In the genomic region with DNA sequence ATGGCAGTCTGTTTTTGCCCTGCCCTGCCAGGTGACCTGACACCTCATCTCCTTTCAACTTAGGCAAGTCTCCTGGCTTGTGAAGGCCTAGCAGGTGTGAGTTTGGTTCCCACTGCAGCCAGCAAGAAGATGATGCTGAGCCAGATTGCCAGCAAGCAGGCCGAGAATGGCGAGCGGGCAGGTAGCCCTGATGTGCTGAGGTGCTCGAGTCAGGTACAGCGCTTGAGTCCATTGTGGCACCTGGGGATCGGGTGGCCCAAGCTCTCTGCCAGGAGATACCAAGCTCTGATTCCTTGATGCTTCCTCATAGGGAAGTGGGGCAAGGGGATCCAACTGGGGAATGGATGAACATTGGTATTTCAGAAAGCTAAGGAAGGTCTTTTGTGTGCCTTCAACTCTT, we compare ENCODE assay signal across 22 cellular contexts. TPM values are rescaled to one million over a fixed set of nuclear protein-coding genes. Genes with fewer than 3 reads are reported as not detected.
DNase-seq lines count a peak whose midpoint lies in the region; ATAC-seq and TF ChIP-seq lines count a peak whose summit lies in the region.
"Had no signal": no experiment of that assay in that cellular context is flagged by ENCODE, and none has a peak within 500 bp of the region (broad histone marks: within the 10 kb centered on the region; RNA-seq: fewer than 3 reads in every experiment).

No MANE protein-coding gene starts in this region.

- H3K4me2 ChIP-seq in BLaER1 treated with 17β-estradiol and CSF1 and Interleukin-3, amounts not matched to agents 10 nM and 100 nM: peak overlapping the region in 6 of 11 experiments; percentile 87 to 98 (median 92); a peak in 7 of 22 replicates

- H3K9me3 Mint-ChIP-seq in activated CD4-positive, alpha-beta T cell treated with anti-CD3 and anti-CD28 coated beads, Interleukin-2, amount 10 ng/mL, durations not matched to agents 7 days and 5 days: no peaks in the 10 kb centered on the region
- no peaks in the 10 kb centered on the region for H3K9me3 Mint-ChIP-seq in endothelial cell (ENCODE audit: unreplicated experiment)
- H3K9me3 Mint-ChIP-seq: mesothelial cell of epicardium; natural killer cell treated with Interleukin-12 subunit alpha and Interleukin-12 subunit beta and Interleukin-15 and Interleukin-18, amount 100 ng/mL, for 72 hours had no signal

- no peak for ATAC-seq in GM18909 (IDR thresholded peaks at IDR 0.05; ENCODE audit: poor library complexity, unreplicated experiment)
- ATAC-seq: heart right ventricle; left lung; natural killer cell treated with Interleukin-12 subunit alpha and Interleukin-12 subunit beta and Interleukin-15 and Interleukin-18, amount 100 ng/mL, for 72 hours; right cardiac atrium; upper lobe of right lung had no signal

- no peak overlapping the region for H3K4me3 Mint-ChIP-seq in activated CD4-positive, alpha-beta T cell treated with anti-CD3 and anti-CD28 coated beads, Interleukin-2, amount 10 ng/mL, durations not matched to agents 7 days and 5 days
- peak overlapping the region; percentile 40 for H3K4me3 Mint-ChIP-seq in endothelial cell (ENCODE audit: unreplicated experiment)
- H3K4me3 Mint-ChIP-seq: mesothelial cell of epicardium; natural killer cell treated with Interleukin-12 subunit alpha and Interleukin-12 subunit beta and Interleukin-15 and Interleukin-18, amount 100 ng/mL, for 72 hours had no signal

- peaks cover 40 to 63% (median 51%) of the 10 kb centered on the region in 10 experiments for H3K4me1 ChIP-seq in BLaER1 treated with 17β-estradiol and CSF1 and Interleukin-3, amounts not matched to agents 10 nM and 100 nM
- H3K4me1 ChIP-seq: BE2C had no signal

- H3K27me3 ChIP-seq in BLaER1 treated with 17β-estradiol and CSF1 and Interleukin-3, amounts not matched to agents 10 nM and 100 nM: no peaks in the 10 kb centered on the region
- H3K27me3 ChIP-seq: BE2C, heart right ventricle, left lung, upper lobe of right lung had no signal

- peaks cover 67 to 81% (median 74%) of the 10 kb centered on the region in 11 experiments for H3K36me3 ChIP-seq in BLaER1 treated with 17β-estradiol and CSF1 and Interleukin-3, amounts not matched to agents 10 nM and 100 nM

- peak overlapping the region; percentile 76 for H3K27ac Mint-ChIP-seq in activated CD4-positive, alpha-beta T cell treated with anti-CD3 and anti-CD28 coated beads, Interleukin-2, amount 10 ng/mL, durations not matched to agents 7 days and 5 days
- peak overlapping the region; percentile 11 for H3K27ac Mint-ChIP-seq in endothelial cell (ENCODE audit: unreplicated experiment)
- H3K27ac Mint-ChIP-seq: mesothelial cell of epicardium had no signal

- CTCF ChIA-PET in activated CD4-positive, alpha-beta T cell treated with anti-CD3 and anti-CD28 coated beads, Interleukin-2, amount 10 ng/mL, durations not matched to agents 7 days and 5 days (lab: Charles Lee): interaction anchor here (0.6 to 9.7 kb wide), 4 partner anchors 13 to 295 kb away, joined by 3 to 71 read pairs (median 4); no protein-coding TSS in a partner anchor

- H3K4me1 Mint-ChIP-seq in activated CD4-positive, alpha-beta T cell treated with anti-CD3 and anti-CD28 coated beads, Interleukin-2, amount 10 ng/mL, durations not matched to agents 7 days and 5 days: peaks cover 52% of the 10 kb centered on the region
- peaks cover 32% of the 10 kb centered on the region for H3K4me1 Mint-ChIP-seq in endothelial cell (ENCODE audit: unreplicated experiment)

- TF ChIP-seq CTCF in VCaP (conservative IDR thresholded peaks at IDR 0.05) (no peak), endothelial cell (IDR thresholded peaks at IDR 0.05; ENCODE audit: unreplicated experiment) (no peak)

- no peaks in the 10 kb centered on the region for H3K9me3 ChIP-seq in BLaER1 treated with 17β-estradiol and CSF1 and Interleukin-3, amounts not matched to agents 10 nM and 100 nM (replicated peaks in 1 of 11)
- H3K9me3 ChIP-seq: BE2C, heart right ventricle, left lung, upper lobe of right lung had no signal

- H3K4me3 ChIP-seq in BLaER1 treated with 17β-estradiol and CSF1 and Interleukin-3, amounts not matched to agents 10 nM and 100 nM: no peak overlapping the region
- H3K4me3 ChIP-seq: heart right ventricle, left lung, upper lobe of right lung had no signal

- H4K20me1 ChIP-seq in BLaER1 treated with 17β-estradiol and CSF1 and Interleukin-3, amounts not matched to agents 10 nM and 100 nM: peaks cover 32 to 73% (median 60%) of the 10 kb centered on the region in 11 experiments; a peak in 21 of 22 replicates

- H3K27ac ChIP-seq in BLaER1 treated with 17β-estradiol and CSF1 and Interleukin-3, amounts not matched to agents 10 nM and 100 nM: no peak overlapping the region
- peak overlapping the region; percentile 98; the same call in 1 of the 2 replicates for H3K27ac ChIP-seq in VCaP
- H3K27ac ChIP-seq: heart right ventricle, left lung, parathyroid adenoma, upper lobe of right lung had no signal

- no peaks in the 10 kb centered on the region for H3K27me3 Mint-ChIP-seq in activated CD4-positive, alpha-beta T cell treated with anti-CD3 and anti-CD28 coated beads, Interleukin-2, amount 10 ng/mL, durations not matched to agents 7 days and 5 days
- H3K27me3 Mint-ChIP-seq in endothelial cell (ENCODE audit: unreplicated experiment): peaks cover 11% of the 10 kb centered on the region
- H3K27me3 Mint-ChIP-seq: natural killer cell treated with Interleukin-12 subunit alpha and Interleukin-12 subunit beta and Interleukin-15 and Interleukin-18, amount 100 ng/mL, for 72 hours had no signal

- H3K9ac ChIP-seq in BLaER1 treated with 17β-estradiol and CSF1 and Interleukin-3, amounts not matched to agents 10 nM and 100 nM: 0 out of 22 replicates have a peak overlapping the region, but pooled peaks of 4 of the 11 experiments have one; percentile 1 to 15 (median 10)
- H3K9ac ChIP-seq: parathyroid adenoma had no signal

- POLR2A ChIA-PET in activated CD4-positive, alpha-beta T cell treated with anti-CD3 and anti-CD28 coated beads, Interleukin-2, amount 10 ng/mL, durations not matched to agents 7 days and 5 days (lab: Charles Lee): no interaction called here

- H3K36me3 Mint-ChIP-seq in activated CD4-positive, alpha-beta T cell treated with anti-CD3 and anti-CD28 coated beads, Interleukin-2, amount 10 ng/mL, durations not matched to agents 7 days and 5 days (ENCODE audit: low read depth): peaks cover 75% of the 10 kb centered on the region
- H3K36me3 Mint-ChIP-seq in endothelial cell (ENCODE audit: low read depth, unreplicated experiment): peaks cover 62% of the 10 kb centered on the region

- DNase-seq in activated CD4-positive, alpha-beta T cell treated with anti-CD3 and anti-CD28 coated beads, Interleukin-2, amount 10 ng/mL, durations not matched to agents 7 days and 5 days: no peak
- DNase-seq in activated CD4-positive, alpha-beta T cell treated with anti-CD3 and anti-CD28 coated beads for 4 hours: no peak
- DNase-seq in endothelial cell (ENCODE audit: low spot score): no peak
- no peak for DNase-seq in activated effector memory CD4-positive, alpha-beta T cell treated with anti-CD3 and anti-CD28 coated beads, Interleukin-2, amount 50 U/mL, for 16 hours
- no peak for DNase-seq in effector CD8-positive, alpha-beta T cell (lab: John Stamatoyannopoulos, UW)
- DNase-seq: activated CD4-positive, CD25-positive, alpha-beta regulatory T cell treated with anti-CD3 and anti-CD28 coated beads, Interleukin-2, amount 50 U/mL, for 72 hours; amniotic stem cell; BE2C; heart right ventricle; left lung; NCI-H1105; NCI-H2029 treated with DMSO at 0.1 percent for 48 hours; NCI-H226; NCI-H82; right cardiac atrium; upper lobe of right lung had no signal

RNA-seq across cellular contexts. Expression of a gene that starts 4.1 kb away (rescaled TPM):
- 10 to 100 TPM; 33.3 to 34.7 TPM for total RNA-seq in activated CD4-positive, alpha-beta T cell treated with anti-CD3 and anti-CD28 coated beads, Interleukin-2, amount 10 ng/mL, durations not matched to agents 7 days and 5 days
- 23.8 TPM for total RNA-seq in endothelial cell (ENCODE audit: unreplicated experiment)

RNA-seq across cellular contexts. Expression of a gene that starts 4.3 kb away (rescaled TPM):
- 10 to 100 TPM; 38.9 to 44.1 TPM for total RNA-seq in activated CD4-positive, alpha-beta T cell treated with anti-CD3 and anti-CD28 coated beads, Interleukin-2, amount 10 ng/mL, durations not matched to agents 7 days and 5 days
- total RNA-seq in endothelial cell (ENCODE audit: unreplicated experiment): 47.6 TPM

RNA-seq across cellular contexts. Expression of a gene that starts 22.2 kb away (rescaled TPM):
- total RNA-seq in activated CD4-positive, alpha-beta T cell treated with anti-CD3 and anti-CD28 coated beads, Interleukin-2, amount 10 ng/mL, durations not matched to agents 7 days and 5 days: 100 to 1,000 TPM; 621 to 702 TPM
- total RNA-seq in endothelial cell (ENCODE audit: unreplicated experiment): 0.56 TPM

RNA-seq across cellular contexts. Expression of a gene that starts 47.2 kb away (rescaled TPM):
- 10 to 100 TPM; 58.3 to 59.7 TPM for total RNA-seq in activated CD4-positive, alpha-beta T cell treated with anti-CD3 and anti-CD28 coated beads, Interleukin-2, amount 10 ng/mL, durations not matched to agents 7 days and 5 days
- 7.9 TPM for total RNA-seq in endothelial cell (ENCODE audit: unreplicated experiment)

Comparison
In these comparisons a context has a peak if more than half of its experiments do, and no peak if none do; other contexts are left out.
1. RNA of a gene that starts 22.2 kb away (total RNA-seq): 621 to 702 TPM in activated CD4-positive, alpha-beta T cell treated with anti-CD3 and anti-CD28 coated beads, Interleukin-2, amount 10 ng/mL, durations not matched to agents 7 days and 5 days; 0.56 TPM in endothelial cell (single experiment); every median in the first group is over 100 times any median in the second.